Comparison of ENCODE assay signal across 28 cellular contexts in the genomic region with DNA sequence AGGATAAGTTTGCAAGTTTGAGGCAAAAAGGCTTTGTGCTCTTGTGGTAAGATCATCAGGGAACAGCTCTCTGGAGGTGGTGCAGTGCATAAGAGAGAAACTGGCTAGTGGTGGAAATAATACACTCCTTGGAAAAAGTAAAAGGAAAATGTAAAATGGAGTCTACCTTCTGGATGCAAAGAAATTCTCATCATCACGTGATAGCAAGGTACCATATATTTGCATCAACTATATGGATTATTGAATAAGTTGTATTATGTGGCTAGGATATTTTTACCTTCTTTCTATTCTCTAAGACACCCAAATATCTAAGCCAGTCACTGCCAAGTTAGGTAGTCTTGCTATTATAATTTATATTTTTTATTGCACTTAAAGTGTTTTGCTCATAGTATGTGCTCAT. TPM values are rescaled to one million over a fixed set of nuclear protein-coding genes. Genes with fewer than 3 reads are reported as not detected.
"Had no signal": no experiment of that assay in that cellular context is flagged by ENCODE, and none has a peak within 500 bp of the region (broad histone marks: within the 10 kb centered on the region; RNA-seq: fewer than 3 reads in every experiment).

No MANE protein-coding gene starts in this region.

- H3K4me3 ChIP-seq: stomach, suprapubic skin, testis, thoracic aorta, thyroid gland, tibial artery, tibial nerve, transverse colon, upper lobe of left lung, upper lobe of right lung, uterus, vagina had no signal

- ATAC-seq: stimulated activated effector memory CD8-positive, alpha-beta T cell treated with anti-CD3 and anti-CD28 coated beads, Interleukin-12 subunit alpha, Interleukin-12 subunit beta, amount 100 ng/mL, for 72 hours; stimulated activated memory B cell treated with anti-CD40 and anti-IgM and Interleukin-4, amounts not matched to agents 10 μg/mL and 1 μg/mL and 100 μg/mL, for 72 hours; stimulated activated naive B cell treated with anti-CD40 and anti-IgM and Interleukin-4, amounts not matched to agents 10 μg/mL and 1 μg/mL and 100 μg/mL, for 72 hours; stimulated activated naive CD8-positive, alpha-beta T cell treated with anti-CD3 and anti-CD28 coated beads, Interleukin-15, amount 100 ng/mL, for 72 hours; stimulated activated naive CD8-positive, alpha-beta T cell treated with anti-CD3 and anti-CD28 coated beads, Interleukin-15, Interleukin-2, amounts not matched to agents 100 U/mL and 50 U/mL, for 24 hours; upper lobe of right lung had no signal

- DNase-seq: stimulated activated CD4-positive, alpha-beta T cell treated with anti-CD3 and anti-CD28 coated beads, Interleukin-2, amount 100 ng/mL, for 48 hours; stimulated activated CD4-positive, alpha-beta T cell treated with anti-CD3 and anti-CD28 coated beads, Interleukin-4, amount 100 ng/mL, for 1 hour; stimulated activated CD4-positive, alpha-beta T cell treated with anti-CD3 and anti-CD28 coated beads, Interleukin-4, amount 100 ng/mL, for 24 hours; stimulated activated CD4-positive, alpha-beta T cell treated with anti-CD3 and anti-CD28 coated beads, Interleukin-4, amount 100 ng/mL, for 4 hours; stimulated activated CD8-positive, alpha-beta memory T cell treated with anti-CD3 and anti-CD28 coated beads, Interleukin-4, amount 100 ng/mL, for 48 hours; stimulated activated naive B cell treated with anti-CD40 and anti-IgM and Interleukin-4, amounts not matched to agents 10 μg/mL and 1 μg/mL and 100 μg/mL, for 72 hours; stimulated activated naive CD4-positive, alpha-beta T cell; stimulated activated naive CD4-positive, alpha-beta T cell treated with Interleukin-2 at 50 U/mL for 16 hours; stimulated activated naive CD8-positive, alpha-beta T cell treated with anti-CD3 and anti-CD28 coated beads, Interleukin-15, amount 100 ng/mL, for 72 hours; stimulated activated naive CD8-positive, alpha-beta T cell treated with anti-CD3 and anti-CD28 coated beads, Interleukin-15, Interleukin-2, amounts not matched to agents 100 U/mL and 50 U/mL, for 24 hours; stomach; substantia nigra; testis; thyroid gland; tibial artery; transverse colon; trophoblast cell; upper lobe of left lung; upper lobe of right lung; uterus had no signal

- FAIRE-seq: urothelium cell line had no signal

- H3K27ac ChIP-seq: stomach, suprapubic skin, testis, thoracic aorta, thyroid gland, tibial artery, tibial nerve, transverse colon, upper lobe of left lung, upper lobe of right lung, uterus, vagina had no signal

- H3K4me1 ChIP-seq: stomach, suprapubic skin, testis, thyroid gland, tibial artery, tibial nerve, transverse colon, upper lobe of left lung, upper lobe of right lung, uterus, vagina had no signal

- H3K36me3 ChIP-seq: stomach, suprapubic skin, thoracic aorta, thyroid gland, tibial artery, tibial nerve, transverse colon, upper lobe of left lung, upper lobe of right lung, vagina had no signal

- H3K9me3 ChIP-seq: stomach, suprapubic skin, testis, thoracic aorta, thyroid gland, tibial artery, tibial nerve, transverse colon, upper lobe of left lung, upper lobe of right lung, uterus, vagina had no signal

- H3K27me3 ChIP-seq: stomach, suprapubic skin, testis, thyroid gland, tibial artery, tibial nerve, transverse colon, upper lobe of left lung, upper lobe of right lung, uterus, vagina had no signal

RNA-seq across cellular contexts. Expression of a gene that starts 14.0 kb away (rescaled TPM):
- total RNA-seq: subcutaneous adipose tissue, upper lobe of left lung, upper lobe of right lung, vagina had no signal
